Comparison of ENCODE assay signal across 20 cellular contexts in the genomic region with DNA sequence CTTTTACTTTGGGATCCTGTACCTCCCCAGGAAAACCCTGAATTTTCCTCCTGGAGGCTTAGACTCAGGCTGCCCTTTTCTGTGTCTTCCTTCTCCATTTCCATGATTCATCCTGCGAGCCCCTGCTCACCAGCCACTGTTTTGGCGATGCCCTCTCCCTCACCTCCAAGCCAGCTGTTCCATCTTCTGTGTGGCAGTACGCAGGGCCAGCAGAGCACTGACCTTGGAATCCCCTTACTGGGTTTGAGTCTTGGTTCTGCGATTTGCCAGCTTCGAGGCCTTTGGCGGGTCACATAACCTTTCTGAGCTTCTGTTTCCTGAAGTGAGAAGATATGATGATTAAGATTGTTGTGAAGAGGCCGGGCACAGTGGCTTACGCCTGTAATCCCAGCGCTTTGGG.
"Had no signal": no experiment of that assay in that cellular context is flagged by ENCODE, and none has a peak within 500 bp of the region (broad histone marks: within the 10 kb centered on the region; RNA-seq: fewer than 3 reads in every experiment).

No MANE protein-coding gene starts in this region.

- H3K36me3 ChIP-seq: cardiac muscle cell, neural progenitor cell, ovary, right lobe of liver had no signal

- H3K27me3 ChIP-seq: ovary, right lobe of liver, stomach had no signal

- H3K9ac ChIP-seq: neural progenitor cell had no signal

- H3K4me2 ChIP-seq: neural progenitor cell had no signal

- ATAC-seq: left colon; natural killer cell treated with Interleukin-12 subunit alpha and Interleukin-12 subunit beta and Interleukin-15 and Interleukin-18, amount 100 ng/mL, for 72 hours; right lobe of liver had no signal

- H3K9me3 ChIP-seq: ovary, right lobe of liver, stomach had no signal

- H3K4me3 ChIP-seq: cardiac muscle cell, neural progenitor cell, ovary, right lobe of liver, skin epidermis, stomach had no signal

- H3K27ac ChIP-seq: cardiac muscle cell, neural progenitor cell, ovary, right lobe of liver, skin epidermis, stomach had no signal

- H3K4me3 Mint-ChIP-seq: endodermal cell; immature natural killer cell; natural killer cell treated with Interleukin-12 subunit alpha and Interleukin-12 subunit beta and Interleukin-15 and Interleukin-18, amount 100 ng/mL, for 72 hours; neural progenitor cell had no signal

- H3K36me3 Mint-ChIP-seq: natural killer cell treated with Interleukin-12 subunit alpha and Interleukin-12 subunit beta and Interleukin-15 and Interleukin-18, amount 100 ng/mL, for 72 hours; neural progenitor cell had no signal

- H3K9me3 Mint-ChIP-seq: endodermal cell; immature natural killer cell; natural killer cell treated with Interleukin-12 subunit alpha and Interleukin-12 subunit beta and Interleukin-15 and Interleukin-18, amount 100 ng/mL, for 72 hours; neural progenitor cell had no signal

- DNase-seq: cerebellar nuclear complex; dermis blood vessel endothelial cell; endodermal cell; erythroblast; foreskin melanocyte; immature natural killer cell; kidney; left colon; midbrain; nucleus accumbens; ovary; right lobe of liver; stimulated activated CD4-positive, alpha-beta T cell treated with anti-CD3 and anti-CD28 coated beads, Interleukin-2, amount 100 ng/mL, for 24 hours; stimulated activated naive CD4-positive, alpha-beta T cell; stomach; trophoblast cell had no signal

- H2AFZ ChIP-seq: neural progenitor cell had no signal

- H3K27ac Mint-ChIP-seq: endodermal cell; immature natural killer cell; natural killer cell treated with Interleukin-12 subunit alpha and Interleukin-12 subunit beta and Interleukin-15 and Interleukin-18, amount 100 ng/mL, for 72 hours; neural progenitor cell had no signal
